In genomic region chr10:1773204-1773603, GRCh38 we compare ENCODE assay signal across 5 cellular contexts. TPM values are rescaled to one million over a fixed set of nuclear protein-coding genes. Genes with fewer than 3 reads are reported as not detected.
"Had no signal": no experiment of that assay in that cellular context is flagged by ENCODE, and none has a peak within 500 bp of the region (broad histone marks: within the 10 kb centered on the region; RNA-seq: fewer than 3 reads in every experiment).

No MANE protein-coding gene starts in this region.

RNA-seq across cellular contexts. Expression of gene ADARB2, which starts 35.9 kb away (rescaled TPM):
- total RNA-seq: M059J, PC-3, Right ventricle myocardium superior, SJSA1 had no signal
- polyA plus RNA-seq: SK-N-SH had no signal
